ENCODE assay signal across 13 cellular contexts in the genomic region with DNA sequence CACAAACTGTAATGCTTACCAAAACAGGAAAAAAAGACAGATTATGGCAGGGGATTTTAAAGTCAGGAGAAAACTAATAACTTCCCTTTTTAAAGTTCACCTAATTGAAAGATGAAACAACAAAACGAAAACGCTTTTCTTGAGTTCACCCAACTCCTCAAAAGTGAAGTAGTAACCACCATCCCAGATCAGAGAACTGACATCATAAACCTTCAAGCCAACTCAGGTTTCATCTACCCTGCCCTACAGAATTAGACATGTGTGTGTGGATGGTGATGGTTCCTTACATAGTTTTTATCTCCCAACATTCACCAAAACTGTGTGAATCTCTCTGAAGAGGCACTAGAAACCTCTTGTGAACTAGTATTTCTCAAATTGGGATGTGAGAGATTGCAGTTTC.
DNase-seq lines count a peak whose midpoint lies in the region; ATAC-seq and TF ChIP-seq lines count a peak whose summit lies in the region.
"Had no signal": no experiment of that assay in that cellular context is flagged by ENCODE, and none has a peak within 500 bp of the region (broad histone marks: within the 10 kb centered on the region; RNA-seq: fewer than 3 reads in every experiment).

No MANE protein-coding gene starts in this region.

- H3K36me3 ChIP-seq in Caco-2 (ENCODE audit: control insufficient read depth, insufficient read depth, low read length), result no peaks in the 10 kb centered on the region
- H3K36me3 ChIP-seq in neural progenitor cell, result no peaks in the 10 kb centered on the region
- H3K36me3 ChIP-seq: esophagus muscularis mucosa had no signal

- H3K9me3 Mint-ChIP-seq in Caco-2 (ENCODE audit: unreplicated experiment) (no peaks in the 10 kb centered on the region), neural progenitor cell (no peaks in the 10 kb centered on the region)

- H3K27me3 ChIP-seq in Caco-2 (replicated peaks; ENCODE audit: control insufficient read depth, insufficient read depth, low read length) (no peaks in the 10 kb centered on the region), neural progenitor cell (no peaks in the 10 kb centered on the region)
- H3K27me3 ChIP-seq: esophagus muscularis mucosa had no signal

- TF ChIP-seq CTCF in Caco-2 (IDR thresholded peaks at IDR 0.05; ENCODE audit: insufficient read depth in 1 of 2, low read depth in 1 of 2, low read length in 1 of 2, severe bottlenecking in 1 of 2, unreplicated experiment in 1 of 2) (no peak), neural progenitor cell (IDR thresholded peaks at IDR 0.05) (no peak)

- POLR2A ChIA-PET in Caco-2 (lab: Charles Lee), result no interaction called here

- no peaks in the 10 kb centered on the region for H3K79me2 ChIP-seq in neural progenitor cell (ENCODE audit: low read depth)

- peak; percentile 44 for ATAC-seq in GM19043 (IDR thresholded peaks at IDR 0.05; ENCODE audit: low read depth, unreplicated experiment)
- ATAC-seq in HG02973 (IDR thresholded peaks at IDR 0.05; ENCODE audit: unreplicated experiment), result peak; percentile 39
- no peak for ATAC-seq in GM19467 (IDR thresholded peaks at IDR 0.05; ENCODE audit: unreplicated experiment)

- DNase-seq in CD1c-positive myeloid dendritic cell (ENCODE audit: extremely low spot score) (peak; percentile 72), NOMO-1 (lab: John Stamatoyannopoulos, UW; ENCODE audit: unreplicated experiment in 2 of 2) (peak; percentile 54 to 86), Caco-2 (no peak), RPMI8226 (no peak), neural progenitor cell (ENCODE audit: low spot score) (no peak)
- DNase-seq: NCI-H2029 had no signal

- intact Hi-C loops in Caco-2 (cut with micrococcal nuclease; ENCODE audit: unreplicated experiment), result no loop called here

- BruUV-seq in Caco-2 (replicated peaks; lab: Mats Ljungman, UMichigan), result no TSS peak

- H3K36me3 Mint-ChIP-seq in Caco-2 (ENCODE audit: insufficient read depth, unreplicated experiment), result no peaks in the 10 kb centered on the region
- H3K36me3 Mint-ChIP-seq in neural progenitor cell, result no peaks in the 10 kb centered on the region

- CTCF ChIA-PET in Caco-2 (lab: Charles Lee), result no interaction called here

- H3K4me2 ChIP-seq in neural progenitor cell, result no peak overlapping the region
- H3K4me2 ChIP-seq: smooth muscle cell had no signal

- H3K9me3 ChIP-seq in Caco-2, result no peaks in the 10 kb centered on the region
- H3K9me3 ChIP-seq in neural progenitor cell (ENCODE audit: low read depth), result no peaks in the 10 kb centered on the region
- H3K9me3 ChIP-seq: esophagus muscularis mucosa had no signal

- H2AFZ ChIP-seq in neural progenitor cell (replicated peaks), result no peak overlapping the region

- H3K4me1 Mint-ChIP-seq in Caco-2 (ENCODE audit: low read depth, unreplicated experiment), result no peaks in the 10 kb centered on the region
- no peaks in the 10 kb centered on the region for H3K4me1 Mint-ChIP-seq in neural progenitor cell

- H3K9ac ChIP-seq in neural progenitor cell, result no peak overlapping the region

- no peaks in the 10 kb centered on the region for H4K20me1 ChIP-seq in neural progenitor cell (ENCODE audit: low read depth)

- H3K4me3 ChIP-seq in Caco-2 (ENCODE audit: low read depth, low read length), result no peak overlapping the region
- H3K4me3 ChIP-seq in neural progenitor cell, result no peak overlapping the region
- H3K4me3 ChIP-seq: esophagus muscularis mucosa, lung, smooth muscle cell had no signal

- H3F3A ChIP-seq in neural progenitor cell (ENCODE audit: low read depth), result no peaks in the 10 kb centered on the region

- H3K4me3 Mint-ChIP-seq in Caco-2 (ENCODE audit: unreplicated experiment) (no peak overlapping the region), neural progenitor cell (no peak overlapping the region)
- H3K4me3 Mint-ChIP-seq: T-helper 1 cell treated with Interleukin-12 subunit alpha and Interleukin-12 subunit beta and Interleukin-4 antibody, amounts not matched to agents 30 μg/mL and 1 μg/mL, for 36 hours had no signal

- no peak overlapping the region for H3K27ac ChIP-seq in neural progenitor cell
- H3K27ac ChIP-seq: esophagus muscularis mucosa had no signal

- H3K27me3 Mint-ChIP-seq in Caco-2 (ENCODE audit: insufficient read depth, unreplicated experiment), result peaks cover 3% of the 10 kb centered on the region
- no peaks in the 10 kb centered on the region for H3K27me3 Mint-ChIP-seq in neural progenitor cell (ENCODE audit: insufficient read depth, low read depth)

- H3K27ac Mint-ChIP-seq in Caco-2 (ENCODE audit: unreplicated experiment) (no peak overlapping the region), neural progenitor cell (no peak overlapping the region)

- H3K4me1 ChIP-seq in Caco-2 (no peaks in the 10 kb centered on the region), neural progenitor cell (no peaks in the 10 kb centered on the region)
- H3K4me1 ChIP-seq: esophagus muscularis mucosa had no signal

Comparison
In these comparisons a context has a peak if more than half of its experiments do, and no peak if none do; other contexts are left out.
1. DNase-seq: peak in CD1c-positive myeloid dendritic cell (single experiment) and NOMO-1 (2 of 2); none in Caco-2 (0 of 2), RPMI8226 (single experiment) and neural progenitor cell (single experiment).